ENCODE assay signal across 1 cellular context in genomic region chr7:135661311-135662122, GRCh38.
TF ChIP-seq lines count a peak whose summit lies in the region.

No MANE protein-coding gene starts in this region.

TF ChIP-seq in SK-N-SH, 30 proteins besides CTCF, POLR2A, EP300 and RAD21 (continued from another document):
- TF ChIP-seq RFX5 (IDR thresholded peaks at IDR 0.05; ENCODE audit: low read length) (no peak), USF1 (IDR thresholded peaks at IDR 0.05; ENCODE audit: borderline replicate concordance, low read depth) (no peak), MXI1 (IDR thresholded peaks at IDR 0.05; ENCODE audit: low read depth, low read length) (no peak), YY1 (IDR thresholded peaks at IDR 0.05; ENCODE audit: low read depth) (no peak), SMC3 (IDR thresholded peaks at IDR 0.05; ENCODE audit: low read depth, low read length) (no peak), RCOR1 (IDR thresholded peaks at IDR 0.05; ENCODE audit: low read length) (no peak), IRF3 (IDR thresholded peaks at IDR 0.05; ENCODE audit: low read depth, low read length) (no peak), NRF1 (IDR thresholded peaks at IDR 0.05; ENCODE audit: low read depth, low read length) (no peak)
